In genomic region chr5:83493644-83494043, GRCh38 we compare ENCODE assay signal across 24 cellular contexts. TPM values are rescaled to one million over a fixed set of nuclear protein-coding genes. Genes with fewer than 3 reads are reported as not detected.
DNase-seq lines count a peak whose midpoint lies in the region; ATAC-seq, FAIRE-seq and TF ChIP-seq lines count a peak whose summit lies in the region.
"Had no signal": no experiment of that assay in that cellular context is flagged by ENCODE, and none has a peak within 500 bp of the region (broad histone marks: within the 10 kb centered on the region; RNA-seq: fewer than 3 reads in every experiment).

No MANE protein-coding gene starts in this region.

- no peaks in the 10 kb centered on the region for H4K20me1 ChIP-seq in K562 (replicated peaks; ENCODE audit: control insufficient read depth, insufficient read depth, low read length)
- H4K20me1 ChIP-seq: BLaER1 had no signal

- ATAC-seq in K562 (no peak), aorta (ENCODE audit: low FRiP score) (peak; percentile 36)
- no peak for ATAC-seq in activated T-cell treated with anti-CD3 and anti-CD28 coated beads, Interleukin-2, amount 50 U/mL, for 72 hours (replicated peaks in 1 of 2)
- ATAC-seq: HCT116 had no signal

- TF ChIP-seq EP300 in K562 (IDR thresholded peaks at IDR 0.05; ENCODE audit: low read length): no peak

- intact Hi-C loops in K562 (cut with micrococcal nuclease) (no loop called here), aorta (cut with DNase I) (no loop called here)

- DNase-seq in K562 (ENCODE audit: extremely low read depth in 1 of 4, low spot score in 3 of 4) (no peak), mesendoderm (peak; percentile 80), aorta (no peak), GM12892 (ENCODE audit: insufficient read length) (no peak), HCEC 1CT (no peak)
- DNase-seq in activated T-cell treated with anti-CD3 and anti-CD28 coated beads, Interleukin-2, amount 50 U/mL, for 72 hours: no peak
- DNase-seq: ACHN; Caco-2; CD4-positive, alpha-beta memory T cell; DND-41; GM23248; KBM-7; NCI-H1092; NCI-H1436; NCI-H187 treated with DMSO at 0.1 percent for 48 hours; NCI-H510A; NCI-H748 treated with DMSO at 0.1 percent for 48 hours; NK-92 treated with Interleukin-12 subunit alpha and Interleukin-12 subunit beta, amount 100 ng/mL, for 24 hours; SHP77 treated with DMSO at 0.1 percent for 48 hours had no signal

- H2BK120ac ChIP-seq in mesendoderm (ENCODE audit: low read depth, low read length): no peak overlapping the region

- 0% methylated on average over 7 of the region's 7 CpGs for WGBS in K562 (ENCODE audit: insufficient coverage, low coverage, missing lambda C conversion rate)
- WGBS in mesendoderm (ENCODE audit: extremely low coverage, insufficient coverage, low lambda C conversion rate): no CpG with 5 or more reads among the region's 7 CpGs
- WGBS in aorta, 2 donors: 78 to 85% methylated on average over 7 of the region's 7 CpGs

- H3K27ac ChIP-seq in HUES48 (ENCODE audit: low read depth, low read length) (peak overlapping the region; percentile 62), K562 (ENCODE audit: extremely low read depth, low read depth, low read length) (no peak overlapping the region), mesendoderm (ENCODE audit: low read depth, low read length) (peak overlapping the region; percentile 71), aorta (ENCODE audit: low read depth in 1 of 2, low read length in 2 of 2) (no peak overlapping the region)
- H3K27ac ChIP-seq: BLaER1, GM23248, RWPE1 had no signal

- H3K79me2 ChIP-seq in K562 (ENCODE audit: control insufficient read depth, insufficient read depth, low read length) (no peaks in the 10 kb centered on the region), mesendoderm (ENCODE audit: control insufficient read depth, insufficient read depth, low read length) (no peaks in the 10 kb centered on the region)

- H4K5ac ChIP-seq in mesendoderm (ENCODE audit: low read length): no peak overlapping the region

- H3K4me2 ChIP-seq in K562 (ENCODE audit: insufficient read depth, low read length) (no peak overlapping the region), mesendoderm (ENCODE audit: low read length) (peak overlapping the region; percentile 14)
- H3K4me2 ChIP-seq: BLaER1 had no signal

- H3K56ac ChIP-seq in mesendoderm (ENCODE audit: low read length): peak overlapping the region; percentile 62

- POLR2A ChIA-PET in K562 (lab: Yijun Ruan, JAX): no interaction called here

- H3K36me3 ChIP-seq in HUES48 (ENCODE audit: control insufficient read depth, insufficient read depth, low read length): peaks cover 100% of the 10 kb centered on the region
- H3K36me3 ChIP-seq in K562 (ENCODE audit: control insufficient read depth, insufficient read depth, low read length): no peaks in the 10 kb centered on the region
- H3K36me3 ChIP-seq in mesendoderm (ENCODE audit: control insufficient read depth, insufficient read depth, low read length): peaks cover 2% of the 10 kb centered on the region
- H3K36me3 ChIP-seq in aorta (ENCODE audit: control insufficient read depth in 1 of 2, insufficient read depth in 2 of 2, low read length in 1 of 2): peaks cover 2 to 5% of the 10 kb centered on the region in 2 donors
- H3K36me3 ChIP-seq: BLaER1 had no signal

- H2BK15ac ChIP-seq in mesendoderm (replicated peaks; ENCODE audit: low read depth): no peak overlapping the region

- CTCF ChIA-PET in K562 (lab: Yijun Ruan, JAX; ENCODE audit: low intra/inter-chr PET ratio): no interaction called here

- H3K27me3 ChIP-seq in HUES48 (ENCODE audit: control insufficient read depth, insufficient read depth, low read length) (no peaks in the 10 kb centered on the region), K562 (ENCODE audit: control insufficient read depth in 2 of 2, insufficient read depth in 2 of 2, low read length in 2 of 2) (peaks cover 3 to 4% of the 10 kb centered on the region in 2 experiments; a peak in 3 of 5 replicates), mesendoderm (ENCODE audit: insufficient read depth, low read length, poor library complexity) (no peaks in the 10 kb centered on the region), aorta (ENCODE audit: control insufficient read depth in 1 of 2, insufficient read depth in 2 of 2, low read length in 1 of 2) (no peaks in the 10 kb centered on the region)
- H3K27me3 ChIP-seq: BLaER1 had no signal

- peak overlapping the region; percentile 6 for H4K8ac ChIP-seq in mesendoderm (ENCODE audit: low read depth, low read length)

- FAIRE-seq in K562 (lab: Jason Lieb, UNC): peak; percentile 23
- no peak for FAIRE-seq in GM12892 (lab: Jason Lieb, UNC)
- FAIRE-seq: GM12891 had no signal

- no peaks in the 10 kb centered on the region for H3K9me1 ChIP-seq in K562 (ENCODE audit: control insufficient read depth, insufficient read depth, low read length)

- no peak overlapping the region for H2AFZ ChIP-seq in K562 (ENCODE audit: low read depth, low read length)
- H2AFZ ChIP-seq: GM23248 had no signal

- H3K9ac ChIP-seq in HUES48 (ENCODE audit: low read depth, low read length) (no peak overlapping the region), K562 (ENCODE audit: insufficient read depth in 1 of 2, low read depth in 2 of 2, low read length in 2 of 2) (no peak overlapping the region), mesendoderm (ENCODE audit: low read length) (no peak overlapping the region)
- H3K9ac ChIP-seq: BLaER1, GM23248 had no signal

- no peak overlapping the region for H3K4me3 ChIP-seq in HUES48 (ENCODE audit: low read depth, low read length)
- no peak overlapping the region for H3K4me3 ChIP-seq in K562
- H3K4me3 ChIP-seq in mesendoderm (ENCODE audit: low read length): no peak overlapping the region
- no peak overlapping the region for H3K4me3 ChIP-seq in aorta (ENCODE audit: low read length in 2 of 2)
- H3K4me3 ChIP-seq: BLaER1, GM23248 had no signal

- BruUV-seq in K562 (replicated peaks; lab: Mats Ljungman, UMichigan): no TSS peak

- no peak overlapping the region for H2AK5ac ChIP-seq in mesendoderm (ENCODE audit: low read length)

- H3K23ac ChIP-seq in mesendoderm (ENCODE audit: low read length): no peak overlapping the region

- peaks cover 5% of the 10 kb centered on the region for H3K27me3 Mint-ChIP-seq in activated T-cell treated with anti-CD3 and anti-CD28 coated beads, Interleukin-2, amount 50 U/mL, for 72 hours (ENCODE audit: low read depth)

- peaks cover 42% of the 10 kb centered on the region for H3K4me1 ChIP-seq in HUES48 (ENCODE audit: control insufficient read depth, insufficient read depth, low read length)
- H3K4me1 ChIP-seq in K562 (replicated peaks in 1 of 2; ENCODE audit: control insufficient read depth in 2 of 2, insufficient read depth in 2 of 2, low read length in 2 of 2): no peaks in the 10 kb centered on the region; a peak in 1 of 5 replicates
- H3K4me1 ChIP-seq in mesendoderm (ENCODE audit: control insufficient read depth, low read depth, low read length): peaks cover 16% of the 10 kb centered on the region
- peaks cover 1 to 3% of the 10 kb centered on the region in 2 donors for H3K4me1 ChIP-seq in aorta (ENCODE audit: control insufficient read depth in 1 of 2, insufficient read depth in 2 of 2, low read length in 2 of 2)
- H3K4me1 ChIP-seq: BLaER1 had no signal

- no peak overlapping the region for H3K4ac ChIP-seq in mesendoderm (ENCODE audit: low read depth, low read length)

- no peaks in the 10 kb centered on the region for H3K9me3 Mint-ChIP-seq in activated T-cell treated with anti-CD3 and anti-CD28 coated beads, Interleukin-2, amount 50 U/mL, for 72 hours

- H3K18ac ChIP-seq in mesendoderm (ENCODE audit: low read length): no peak overlapping the region

- H3K79me1 ChIP-seq in mesendoderm (ENCODE audit: low read length): peaks cover 2% of the 10 kb centered on the region

- no peaks in the 10 kb centered on the region for H3K36me3 Mint-ChIP-seq in activated T-cell treated with anti-CD3 and anti-CD28 coated beads, Interleukin-2, amount 50 U/mL, for 72 hours (ENCODE audit: insufficient read depth in 2 of 2)
- H3K36me3 Mint-ChIP-seq: CD4-positive, alpha-beta memory T cell had no signal

- H3K9me3 ChIP-seq in HUES48 (ENCODE audit: control insufficient read depth, insufficient read depth, low read length) (no peaks in the 10 kb centered on the region), K562 (replicated peaks; ENCODE audit: control insufficient read depth, insufficient read depth, low read depth, low read length) (no peaks in the 10 kb centered on the region), aorta (ENCODE audit: control insufficient read depth, low read length) (no peaks in the 10 kb centered on the region)
- H3K9me3 ChIP-seq: BLaER1, Caco-2 had no signal

- peaks cover 5% of the 10 kb centered on the region for H3K4me1 Mint-ChIP-seq in activated T-cell treated with anti-CD3 and anti-CD28 coated beads, Interleukin-2, amount 50 U/mL, for 72 hours (ENCODE audit: low read depth)
- H3K4me1 Mint-ChIP-seq: CD4-positive, alpha-beta memory T cell had no signal

- no peak overlapping the region for H3K4me3 Mint-ChIP-seq in activated T-cell treated with anti-CD3 and anti-CD28 coated beads, Interleukin-2, amount 50 U/mL, for 72 hours
- H3K4me3 Mint-ChIP-seq: CD4-positive, alpha-beta memory T cell had no signal

- peak overlapping the region; percentile 85 for H2BK5ac ChIP-seq in mesendoderm (ENCODE audit: low read length)

- no peak overlapping the region for H3K27ac Mint-ChIP-seq in activated T-cell treated with anti-CD3 and anti-CD28 coated beads, Interleukin-2, amount 50 U/mL, for 72 hours
- H3K27ac Mint-ChIP-seq: CD4-positive, alpha-beta memory T cell had no signal

- in situ Hi-C loops in K562 (cut with MboI): no loop called here

- TF ChIP-seq POLR2A in K562 (conservative IDR thresholded peaks at IDR 0.05) (no peak), GM12892 (IDR thresholded peaks at IDR 0.05; ENCODE audit: low read depth, low read length) (no peak)

- no peak for TF ChIP-seq CTCF in K562 (IDR thresholded peaks at IDR 0.05 in 2 of 3, conservative IDR thresholded peaks at IDR 0.05 in 1 of 3; ENCODE audit: insufficient read depth in 2 of 3, low read depth in 1 of 3, low read length in 3 of 3)

- TF ChIP-seq RAD21 in K562 (CRISPR knock-in tag; conservative IDR thresholded peaks at IDR 0.05 in 1 of 2, IDR thresholded peaks at IDR 0.05 in 1 of 2): no peak

RNA-seq across cellular contexts. Expression of gene VCAN, which starts 22.1 kb away (rescaled TPM):
- 0.05 and 0.16 TPM in 2 replicates for total RNA-seq in K562 (2011; cell fraction: chromatin; rRNA removed; ENCODE audit: low replicate concordance)
- not detected in 2 replicates for total RNA-seq in K562 (2011; cell fraction: nucleolus; rRNA removed)
- total RNA-seq in K562 (2011; cell fraction: nucleoplasm; rRNA removed): 0.07 TPM in 1 of 2 replicates, not detected in the other
- total RNA-seq in K562 (2014; rRNA removed): 0.05 and 0.37 TPM in 2 replicates
- total RNA-seq in K562 (2014; rRNA removed; fragmentation: Illumina TruSeq; extraction: Trizol): 0.06 and 0.07 TPM in 2 replicates
- 0.22 and 0.26 TPM in 2 replicates for total RNA-seq in K562 (2015; rRNA removed; fragmentation: Illumina TruSeq; extraction: Trizol)
- total RNA-seq in K562 (2021): 0.29 and 0.33 TPM in 2 replicates
- polyA plus RNA-seq in K562 (2011; rRNA removed): 0.03 and 0.12 TPM in 2 replicates
- 0.15 and 0.19 TPM in 2 replicates for polyA plus RNA-seq in K562 (2011; cell fraction: cytosol; rRNA removed)
- 0.04 and 0.17 TPM in 2 replicates for polyA plus RNA-seq in K562 (2011; cell fraction: nucleus; rRNA removed)
- 0.29 and 0.30 TPM in 2 replicates for polyA plus RNA-seq in K562 (2012)
- polyA plus RNA-seq in K562 (2014; fragmentation: Illumina TruSeq; extraction: Trizol): 0.12 and 0.29 TPM in 2 replicates
- polyA plus RNA-seq in K562 (2014; fragmentation: Nextera tagmentation; extraction: Ambion mirVana): under 1 TPM; 0.01 to 0.04 TPM
- 0.01 and 0.40 TPM in 2 replicates for polyA plus RNA-seq in K562 (2014; rRNA removed)
- 0.46 and 0.60 TPM in 2 replicates for polyA minus RNA-seq in K562 (2011; rRNA and poly(A)+ RNA removed)
- not detected in 2 replicates for polyA minus RNA-seq in K562 (2011; cell fraction: cytosol; rRNA and poly(A)+ RNA removed)
- polyA minus RNA-seq in K562 (2011; cell fraction: nucleus; rRNA and poly(A)+ RNA removed): 0.13 and 0.56 TPM in 2 replicates
- 115 TPM for polyA plus RNA-seq in mesendoderm (2013, experiment 1 of 2)
- 116 TPM for polyA plus RNA-seq in mesendoderm (2013, experiment 2 of 2)
- 100 to 1,000 TPM; 513 to 849 TPM for total RNA-seq in aorta
- 100 to 1,000 TPM in 1 of 2 donors, 10 to 100 TPM in 1; 21.5 to 443 TPM for polyA plus RNA-seq in aorta
- 0.47 TPM for polyA plus RNA-seq in GM12892 (2012; ENCODE audit: missing spikeins)
- under 1 TPM; 0.14 to 0.51 TPM for total RNA-seq in activated T-cell treated with anti-CD3 and anti-CD28 coated beads, Interleukin-2, amount 50 U/mL, for 72 hours

Comparison
In these comparisons a context has a peak if more than half of its experiments do, and no peak if none do; other contexts are left out.
1. H3K27ac ChIP-seq: peak in HUES48 (single experiment) and mesendoderm (single experiment); none in K562 (single experiment) and aorta (0 of 2).
2. RNA of gene VCAN, which starts 22.1 kb away (total RNA-seq): 513 to 849 TPM in aorta; 0.14 to 0.51 TPM in activated T-cell treated with anti-CD3 and anti-CD28 coated beads, Interleukin-2, amount 50 U/mL, for 72 hours and 0.05 to 0.37 TPM in K562; every median in the first group is over 100 times any median in the second.